Comparison of ENCODE assay signal across 11 cellular contexts in the genomic region with DNA sequence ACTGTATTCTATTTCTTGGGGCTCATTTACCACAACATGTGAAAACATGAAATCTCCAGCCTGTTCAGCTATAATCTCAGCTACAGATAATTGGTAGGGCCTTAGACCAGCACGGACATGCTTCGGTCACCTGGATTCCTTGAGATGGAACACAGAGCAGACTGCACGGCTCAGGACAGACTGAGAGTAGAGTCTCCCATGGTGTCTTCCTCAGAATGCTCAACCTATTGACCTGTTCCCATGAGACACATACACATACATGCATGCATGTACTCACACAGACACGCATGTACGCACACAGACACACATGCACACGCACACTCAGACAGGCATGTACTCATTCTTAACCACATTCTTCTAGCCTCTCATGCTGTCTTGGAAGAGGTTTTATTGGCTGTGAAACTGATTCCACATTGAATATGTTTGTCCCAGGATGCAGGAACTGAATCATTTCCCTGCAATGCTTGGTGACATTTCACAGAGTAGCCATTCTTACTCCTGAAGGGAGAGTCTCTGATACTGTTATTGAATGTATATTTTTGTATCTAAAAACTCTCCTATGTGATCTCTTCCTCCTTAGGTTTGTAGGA. TPM values are rescaled to one million over a fixed set of nuclear protein-coding genes. Genes with fewer than 3 reads are reported as not detected.
DNase-seq lines count a peak whose midpoint lies in the region; ATAC-seq, FAIRE-seq and TF ChIP-seq lines count a peak whose summit lies in the region.
"Had no signal": no experiment of that assay in that cellular context is flagged by ENCODE, and none has a peak within 500 bp of the region (broad histone marks: within the 10 kb centered on the region; RNA-seq: fewer than 3 reads in every experiment).

No MANE protein-coding gene starts in this region.

- no peaks in the 10 kb centered on the region for H3K9me1 ChIP-seq in keratinocyte (ENCODE audit: control insufficient read depth, extremely low read depth, insufficient read depth, low read length)

- H4K20me1 ChIP-seq in mammary epithelial cell (ENCODE audit: insufficient read depth, low read length) = no peaks in the 10 kb centered on the region
- H4K20me1 ChIP-seq in keratinocyte (ENCODE audit: control insufficient read depth, extremely low read depth, insufficient read depth, low read length) = no peaks in the 10 kb centered on the region

- 86 to 91% methylated on average over 6 of the region's 6 CpGs for WGBS in heart right ventricle, 2 donors
- WGBS in mammary epithelial cell (ENCODE audit: low coverage, missing lambda C conversion rate) = 96% methylated on average over 6 of the region's 6 CpGs

- H3K9me3 ChIP-seq in heart right ventricle (no peaks in the 10 kb centered on the region), right atrium auricular region (no peaks in the 10 kb centered on the region), mammary epithelial cell (replicated peaks; ENCODE audit: insufficient read depth, low read length) (no peaks in the 10 kb centered on the region), keratinocyte (ENCODE audit: control insufficient read depth, low read depth, low read length) (no peaks in the 10 kb centered on the region)

- no peak overlapping the region for H3K4me3 Mint-ChIP-seq in type B pancreatic cell

- intact Hi-C loops in heart right ventricle (cut with DNase I) = loop anchor here in 4 of 10 donors (5.0 to 10.0 kb wide), 2 partner anchors 46 to 63 kb away; no protein-coding TSS in a partner anchor
- intact Hi-C loops in mammary epithelial cell (cut with micrococcal nuclease) = no loop called here

- no peak overlapping the region for H3K4me2 ChIP-seq in mammary epithelial cell (ENCODE audit: insufficient read depth, low read depth, low read length)
- peak overlapping the region; percentile 81 for H3K4me2 ChIP-seq in keratinocyte (ENCODE audit: control insufficient read depth, extremely low read depth, insufficient read depth, low read depth, low read length)

- dilution Hi-C loops in mammary epithelial cell (cut with HindIII; ENCODE audit: low sequenced_read_pairs) (no loop called here), keratinocyte (cut with MboI; ENCODE audit: extremely low pct_ligation_motif_present, low sequenced_read_pairs) (no loop called here)

- H3K9ac ChIP-seq in mammary epithelial cell (ENCODE audit: insufficient read depth, low read length) = peak overlapping the region; percentile 25
- H3K9ac ChIP-seq in keratinocyte (ENCODE audit: control insufficient read depth, extremely low read depth, insufficient read depth, low read length) = peak overlapping the region; percentile 76

- peak in 7 of 8 donors; percentile 10 to 72 (median 48) for ATAC-seq in heart right ventricle

- H3K27me3 ChIP-seq in heart right ventricle (no peaks in the 10 kb centered on the region), right atrium auricular region (no peaks in the 10 kb centered on the region), mammary epithelial cell (ENCODE audit: insufficient read depth, low read length) (no peaks in the 10 kb centered on the region), keratinocyte (ENCODE audit: control insufficient read depth, extremely low read depth, insufficient read depth, low read length) (no peaks in the 10 kb centered on the region)

- peak overlapping the region; percentile 96 for H3K27ac Mint-ChIP-seq in type B pancreatic cell

- H3K36me3 Mint-ChIP-seq in type B pancreatic cell = no peaks in the 10 kb centered on the region

- in situ Hi-C loops in mammary epithelial cell (cut with MboI; ENCODE audit: low sequenced_read_pairs in 2 of 2) = no loop called here

- no peak for DNase-seq in heart right ventricle
- no peak for DNase-seq in right atrium auricular region (ENCODE audit: low spot score)
- peak; percentile 28 for DNase-seq in mammary epithelial cell
- no peak for DNase-seq in keratinocyte (ENCODE audit: low read depth, low spot score)
- no peak for DNase-seq in type B pancreatic cell (ENCODE audit: extremely low spot score, unreplicated experiment)
- DNase-seq in NCI-H748 (lab: John Stamatoyannopoulos, UW; ENCODE audit: unreplicated experiment) = no peak
- DNase-seq in NCI-H146 (lab: John Stamatoyannopoulos, UW) = no peak
- no peak for DNase-seq in DMS114 treated with DMSO at 0.1 percent for 48 hours (lab: John Stamatoyannopoulos, UW; ENCODE audit: unreplicated experiment)
- DNase-seq: central memory CD4-positive, alpha-beta T cell; midbrain; NCI-H1694 treated with DMSO at 0.1 percent for 48 hours had no signal

- peak overlapping the region in 6 of 10 donors; percentile 19 to 83 (median 57) for H3K27ac ChIP-seq in heart right ventricle
- peak overlapping the region in 1 of 2 donors; percentile 21 for H3K27ac ChIP-seq in right atrium auricular region
- peak overlapping the region; percentile 94 for H3K27ac ChIP-seq in mammary epithelial cell (ENCODE audit: insufficient read depth, low read depth, low read length)
- peak overlapping the region; percentile 99 for H3K27ac ChIP-seq in keratinocyte (ENCODE audit: control insufficient read depth, insufficient read depth, low read length)

- H3K27me3 Mint-ChIP-seq in type B pancreatic cell = peaks cover 4% of the 10 kb centered on the region

- CTCF ChIA-PET in mammary epithelial cell (lab: Charles Lee; ENCODE audit: low non-redundant PET) = no interaction called here

- H3K4me1 Mint-ChIP-seq in type B pancreatic cell (ENCODE audit: unreplicated experiment) = peaks cover 12% of the 10 kb centered on the region

- peak; percentile 62 for FAIRE-seq in keratinocyte (lab: Jason Lieb, UNC)

- no peaks in the 10 kb centered on the region for H3K79me2 ChIP-seq in mammary epithelial cell (ENCODE audit: insufficient read depth, low read length)
- no peaks in the 10 kb centered on the region for H3K79me2 ChIP-seq in keratinocyte (ENCODE audit: control insufficient read depth, insufficient read depth, low read length)

- H3K9me3 Mint-ChIP-seq in type B pancreatic cell = no peaks in the 10 kb centered on the region

- H3K4me1 ChIP-seq in heart right ventricle (peaks cover 0 to 28% (median 13%) of the 10 kb centered on the region in 9 donors), right atrium auricular region (peaks cover 0 to 12% of the 10 kb centered on the region in 2 donors), mammary epithelial cell (ENCODE audit: insufficient read depth, low read length) (peaks cover 44% of the 10 kb centered on the region), keratinocyte (ENCODE audit: control insufficient read depth, extremely low read depth, insufficient read depth, low read length) (peaks cover 29% of the 10 kb centered on the region)

- H3K36me3 ChIP-seq in heart right ventricle (no peaks in the 10 kb centered on the region), right atrium auricular region (no peaks in the 10 kb centered on the region), mammary epithelial cell (ENCODE audit: insufficient read depth, low read length) (no peaks in the 10 kb centered on the region), keratinocyte (ENCODE audit: control insufficient read depth in 2 of 2, extremely low read depth in 1 of 2, insufficient read depth in 2 of 2, low read length in 2 of 2) (no peaks in the 10 kb centered on the region)

- peak overlapping the region; percentile 28 for H2AFZ ChIP-seq in mammary epithelial cell (ENCODE audit: low read depth, low read length)
- H2AFZ ChIP-seq in keratinocyte (ENCODE audit: control insufficient read depth, low read length) = peak overlapping the region; percentile 85

- no peak for TF ChIP-seq CTCF in heart right ventricle (IDR thresholded peaks at IDR 0.05)
- no peak for TF ChIP-seq CTCF in right atrium auricular region (IDR thresholded peaks at IDR 0.05)
- TF ChIP-seq CTCF in mammary epithelial cell (conservative IDR thresholded peaks at IDR 0.05 in 1 of 2, IDR thresholded peaks at IDR 0.05 in 1 of 2; ENCODE audit: extremely low read depth in 1 of 2, insufficient read depth in 1 of 2, low read depth in 1 of 2, low read length in 2 of 2) = no peak
- no peak for TF ChIP-seq CTCF in keratinocyte (optimal IDR thresholded peaks at IDR 0.05 in 1 of 3, IDR thresholded peaks at IDR 0.05 in 1 of 3, conservative IDR thresholded peaks at IDR 0.05 in 1 of 3; ENCODE audit: extremely low read depth in 1 of 3, insufficient read depth in 2 of 3, low read length in 3 of 3)
- no peak for TF ChIP-seq CTCF in type B pancreatic cell (conservative IDR thresholded peaks at IDR 0.05)

- no TSS peak for BruUV-seq in mammary epithelial cell (replicated peaks; lab: Mats Ljungman, UMichigan)

- no peak overlapping the region for H3K4me3 ChIP-seq in heart right ventricle
- H3K4me3 ChIP-seq in right atrium auricular region = no peak overlapping the region
- no peak overlapping the region for H3K4me3 ChIP-seq in mammary epithelial cell (replicated peaks in 1 of 3; ENCODE audit: insufficient read depth in 1 of 3, low read depth in 2 of 3, low read length in 3 of 3)
- H3K4me3 ChIP-seq in keratinocyte (ENCODE audit: control insufficient read depth in 2 of 3, extremely low read depth in 1 of 3, insufficient read depth in 2 of 3, low read depth in 1 of 3, low read length in 3 of 3) = peak overlapping the region in 2 of 3 experiments; percentile 15 to 41

RNA-seq across cellular contexts. Expression of a gene that starts 23.5 kb away (rescaled TPM):
- total RNA-seq in heart right ventricle (100 to 1,000 TPM in 2 of 10 donors, 10 to 100 TPM in 8; 62.5 to 133 (median 77.2) TPM), right atrium auricular region (100 to 1,000 TPM in 1 of 2 donors, 10 to 100 TPM in 1; 58.0 to 131 TPM), mammary epithelial cell (100 to 1,000 TPM; 350 to 501 TPM), type B pancreatic cell (ENCODE audit: low replicate concordance) (254 and 275 TPM in 2 replicates)
- polyA plus RNA-seq in heart right ventricle (10 to 100 TPM; 15.4 to 53.2 TPM), mammary epithelial cell (288 TPM), keratinocyte (297 to 402 TPM (median 326 TPM) in 3 replicates)
- polyA minus RNA-seq in mammary epithelial cell (855 TPM), keratinocyte (283 to 517 TPM (median 357 TPM) in 3 replicates)
- 552 TPM for polyA plus RNA-seq in keratinocyte (2011; ENCODE audit: low read depth)
- polyA plus RNA-seq in keratinocyte (2011; cell fraction: cytosol; rRNA removed) = 254 and 501 TPM in 2 replicates
- 251 and 289 TPM in 2 replicates for polyA plus RNA-seq in keratinocyte (2011; cell fraction: nucleus; rRNA removed)
- 318 and 409 TPM in 2 replicates for polyA plus RNA-seq in keratinocyte (2012; ENCODE audit: low replicate concordance)
- 315 TPM for polyA minus RNA-seq in keratinocyte (2011; cell fraction: cytosol; rRNA and poly(A)+ RNA removed)
- 128 and 247 TPM in 2 replicates for polyA minus RNA-seq in keratinocyte (2011; cell fraction: nucleus; rRNA and poly(A)+ RNA removed)

Comparison
In these comparisons a context has a peak if more than half of its experiments do, and no peak if none do; other contexts are left out.
1. H3K4me3 ChIP-seq: peak in keratinocyte (2 of 3); none in heart right ventricle (0 of 10), right atrium auricular region (0 of 2) and mammary epithelial cell (0 of 3).